ENCODE assay signal across 9 cellular contexts in genomic region chr9:126723807-126724172, GRCh38.
DNase-seq lines count a peak whose midpoint lies in the region; ATAC-seq and TF ChIP-seq lines count a peak whose summit lies in the region.
"Had no signal": no experiment of that assay in that cellular context is flagged by ENCODE, and none has a peak within 500 bp of the region (broad histone marks: within the 10 kb centered on the region; RNA-seq: fewer than 3 reads in every experiment).

No MANE protein-coding gene starts in this region.

- H3K4me2 ChIP-seq in mesenchymal stem cell (ENCODE audit: low read length, poor library complexity, severe bottlenecking) = no peak overlapping the region

- no peak for ATAC-seq in CD8-positive, alpha-beta T cell
- ATAC-seq in left lung = no peak

- no peak overlapping the region for H2AFZ ChIP-seq in mesenchymal stem cell (ENCODE audit: low read depth, low read length)

- H3K9me3 ChIP-seq in CD8-positive, alpha-beta T cell (ENCODE audit: low read length) = no peaks in the 10 kb centered on the region
- H3K9me3 ChIP-seq in mesenchymal stem cell (ENCODE audit: control insufficient read depth, low read length) = no peaks in the 10 kb centered on the region
- no peaks in the 10 kb centered on the region for H3K9me3 ChIP-seq in left lung

- no peak for TF ChIP-seq CTCF in CD8-positive, alpha-beta T cell (IDR thresholded peaks at IDR 0.05)
- TF ChIP-seq CTCF in left lung (IDR thresholded peaks at IDR 0.05) = no peak

- H3K18ac ChIP-seq in mesenchymal stem cell (ENCODE audit: low read depth in 1 of 2, low read length in 2 of 2) = no peak overlapping the region

- no peak overlapping the region for H2BK12ac ChIP-seq in mesenchymal stem cell (ENCODE audit: low read length in 2 of 2)

- peak overlapping the region; percentile 65 for H3K4me3 ChIP-seq in CD8-positive, alpha-beta T cell (ENCODE audit: low read depth, low read length)
- peak overlapping the region; percentile 72 for H3K4me3 ChIP-seq in Jurkat, Clone E6-1 (ENCODE audit: low read length)
- no peak overlapping the region for H3K4me3 ChIP-seq in mesenchymal stem cell (ENCODE audit: insufficient read depth in 1 of 2, low read depth in 1 of 2, low read length in 2 of 2)
- H3K4me3 ChIP-seq in left lung = peak overlapping the region in 1 of 2 donors; percentile 68

- intact Hi-C loops in CD8-positive, alpha-beta T cell (cut with DNase I, micrococcal nuclease) = loop anchor here (5.0 to 10.0 kb wide), 5 partner anchors 139 to 1481 kb away; partner anchors contain the start of genes HSPA5 (in 1 of the 2), RALGPS1 (in 1 of the 2) and ZBTB34 (in 1 of the 2)
- intact Hi-C loops in left lung (cut with DNase I) = no loop called here

- H3K23ac ChIP-seq in mesenchymal stem cell (ENCODE audit: low read length in 2 of 2) = peak overlapping the region in 1 of 2 experiments; percentile 19

- no peaks in the 10 kb centered on the region for H3K27me3 ChIP-seq in CD8-positive, alpha-beta T cell (ENCODE audit: insufficient read depth, low read length)
- H3K27me3 ChIP-seq in mesenchymal stem cell (ENCODE audit: control insufficient read depth in 1 of 2, insufficient read depth in 1 of 2, low read length in 2 of 2) (peaks cover 13 to 55% of the 10 kb centered on the region in 2 experiments), left lung (peaks cover 0 to 93% of the 10 kb centered on the region in 2 donors)

- H3K27ac Mint-ChIP-seq in CD8-positive, alpha-beta T cell = peak overlapping the region; percentile 95

- H3K36me3 Mint-ChIP-seq in CD8-positive, alpha-beta T cell = no peaks in the 10 kb centered on the region

- peak overlapping the region; percentile 90 for H3K4me3 Mint-ChIP-seq in CD8-positive, alpha-beta T cell

- H4K8ac ChIP-seq in mesenchymal stem cell (ENCODE audit: low read length) = no peak overlapping the region

- H2BK120ac ChIP-seq in mesenchymal stem cell (ENCODE audit: low read depth, low read length) = no peak overlapping the region

- no peak overlapping the region for H3K14ac ChIP-seq in mesenchymal stem cell (ENCODE audit: low read length in 2 of 2)

- H3K4me1 ChIP-seq in CD8-positive, alpha-beta T cell (ENCODE audit: insufficient read depth, low read length) = peaks cover 42% of the 10 kb centered on the region
- peaks cover 23% of the 10 kb centered on the region for H3K4me1 ChIP-seq in mesenchymal stem cell (ENCODE audit: control insufficient read depth, insufficient read depth, low read depth, low read length)
- peaks cover 3 to 38% of the 10 kb centered on the region in 2 donors for H3K4me1 ChIP-seq in left lung

- peak overlapping the region; percentile 87 for H3K27ac ChIP-seq in CD8-positive, alpha-beta T cell (ENCODE audit: low read depth, low read length)
- H3K27ac ChIP-seq in angular gyrus (ENCODE audit: low read depth, low read length) (peak overlapping the region; percentile 79), mesenchymal stem cell (ENCODE audit: low read length, poor library complexity, severe bottlenecking) (no peak overlapping the region), left lung (no peak overlapping the region)

- no peaks in the 10 kb centered on the region for H3K27me3 Mint-ChIP-seq in CD8-positive, alpha-beta T cell (ENCODE audit: low read depth)

- no peaks in the 10 kb centered on the region for H3K36me3 ChIP-seq in CD8-positive, alpha-beta T cell (ENCODE audit: insufficient read depth, low read length)
- H3K36me3 ChIP-seq in mesenchymal stem cell (ENCODE audit: control insufficient read depth in 1 of 2, insufficient read depth in 2 of 2, low read depth in 1 of 2, low read length in 2 of 2) (no peaks in the 10 kb centered on the region), left lung (no peaks in the 10 kb centered on the region)
- H3K36me3 ChIP-seq: heart right ventricle had no signal

- H2AK5ac ChIP-seq in mesenchymal stem cell (ENCODE audit: low read length, severe bottlenecking) = no peak overlapping the region

- no peak overlapping the region for H3K9ac ChIP-seq in mesenchymal stem cell (ENCODE audit: low read length)

- peaks cover 44% of the 10 kb centered on the region for H3K4me1 Mint-ChIP-seq in CD8-positive, alpha-beta T cell (ENCODE audit: low read depth)

- no peaks in the 10 kb centered on the region for H3K79me1 ChIP-seq in mesenchymal stem cell (replicated peaks; ENCODE audit: low read length, poor library complexity, severe bottlenecking)

- H3K9me3 Mint-ChIP-seq in CD8-positive, alpha-beta T cell = no peaks in the 10 kb centered on the region

- CTCF ChIA-PET in CD8-positive, alpha-beta T cell (lab: Charles Lee) = interaction anchor here (0.6 to 5.5 kb wide), 6 partner anchors 9 to 461 kb away, joined by 3 to 30 read pairs (median 5); no protein-coding TSS in a partner anchor

- H2BK5ac ChIP-seq in mesenchymal stem cell (ENCODE audit: low read depth, low read length, poor library complexity, severe bottlenecking) = no peak overlapping the region

- H4K91ac ChIP-seq in mesenchymal stem cell (ENCODE audit: low read length) = no peak overlapping the region

- no peak overlapping the region for H3K4ac ChIP-seq in mesenchymal stem cell (ENCODE audit: low read depth in 1 of 2, low read length in 2 of 2)

- no peak for DNase-seq in CD8-positive, alpha-beta T cell
- peak; percentile 25 for DNase-seq in Jurkat, Clone E6-1 (ENCODE audit: low read depth, low spot score)
- DNase-seq in mesenchymal stem cell (peak; percentile 29), left lung (no peak), NCI-H2107 treated with DMSO at 0.1 percent for 48 hours (lab: John Stamatoyannopoulos, UW; ENCODE audit: unreplicated experiment) (no peak), HPDE6-E6E7 (ENCODE audit: extremely low spot score) (no peak)
- no peak for DNase-seq in activated CD8-positive, alpha-beta memory T cell treated with anti-CD3 and anti-CD28 coated beads for 24 hours

- POLR2A ChIA-PET in CD8-positive, alpha-beta T cell (lab: Charles Lee) = interaction anchor here (0.6 to 3.0 kb wide), 9 partner anchors 8 to 1759 kb away, joined by 3 to 19 read pairs (median 5); partner anchors contain the start of gene ZBTB43

- no peak overlapping the region for H2BK15ac ChIP-seq in mesenchymal stem cell (ENCODE audit: low read depth, poor library complexity, severe bottlenecking)

- WGBS in mesenchymal stem cell = 61% methylated on average over 14 of the region's 14 CpGs

Comparison
In these comparisons a context has a peak if more than half of its experiments do, and no peak if none do; other contexts are left out.
1. DNase-seq: peak in Jurkat, Clone E6-1 (single experiment) and mesenchymal stem cell (single experiment); none in CD8-positive, alpha-beta T cell (0 of 7), left lung (0 of 2), NCI-H2107 treated with DMSO at 0.1 percent for 48 hours (single experiment), activated CD8-positive, alpha-beta memory T cell treated with anti-CD3 and anti-CD28 coated beads for 24 hours (single experiment) and HPDE6-E6E7 (single experiment).
2. H3K27ac ChIP-seq: peak in CD8-positive, alpha-beta T cell (single experiment) and angular gyrus (single experiment); none in mesenchymal stem cell (single experiment) and left lung (0 of 2).
3. H3K4me3 ChIP-seq: peak in CD8-positive, alpha-beta T cell (single experiment) and Jurkat, Clone E6-1 (single experiment); none in mesenchymal stem cell (0 of 2).
4. intact Hi-C loops: an anchor here in CD8-positive, alpha-beta T cell (5.0 to 10.0 kb wide); none called in left lung.